ENCODE assay signal across 24 cellular contexts in genomic region chr12:8564656-8565055, GRCh38. TPM values are rescaled to one million over a fixed set of nuclear protein-coding genes. Genes with fewer than 3 reads are reported as not detected.
DNase-seq lines count a peak whose midpoint lies in the region; ATAC-seq, FAIRE-seq and TF ChIP-seq lines count a peak whose summit lies in the region.
"Had no signal": no experiment of that assay in that cellular context is flagged by ENCODE, and none has a peak within 500 bp of the region (broad histone marks: within the 10 kb centered on the region; RNA-seq: fewer than 3 reads in every experiment).

No MANE protein-coding gene starts in this region.

- H2BK120ac ChIP-seq in H9 (ENCODE audit: low read depth, low read length, poor library complexity, severe bottlenecking) (no peak overlapping the region), trophoblast cell (ENCODE audit: insufficient read depth, low read length, poor library complexity) (no peak overlapping the region)

- H2BK5ac ChIP-seq in H9 (ENCODE audit: insufficient read length, low read length) (no peak overlapping the region), trophoblast cell (ENCODE audit: low read depth, low read length, poor library complexity) (no peak overlapping the region)

- H3T11ph ChIP-seq in H9 (ENCODE audit: low read length): no peak overlapping the region

- no peak overlapping the region for H4K5ac ChIP-seq in H9 (ENCODE audit: insufficient read length, low read depth, low read length)

- H4K8ac ChIP-seq in H9 (replicated peaks; ENCODE audit: insufficient read length, low read depth, low read length) (no peak overlapping the region), trophoblast cell (ENCODE audit: low read depth, low read length) (no peak overlapping the region)

- H4K91ac ChIP-seq in H9 (ENCODE audit: insufficient read length, low read depth, low read length): no peak overlapping the region
- no peak overlapping the region for H4K91ac ChIP-seq in trophoblast cell (ENCODE audit: low read depth, low read length)

- intact Hi-C loops in CD14-positive monocyte (cut with micrococcal nuclease): no loop called here

- no peaks in the 10 kb centered on the region for H4K20me1 ChIP-seq in H9 (ENCODE audit: control insufficient read depth, insufficient read depth, insufficient read length)

- H2AFZ ChIP-seq in H9 (ENCODE audit: low read length) (no peak overlapping the region), trophoblast cell (ENCODE audit: insufficient read depth, low read length, poor library complexity) (no peak overlapping the region)
- H2AFZ ChIP-seq: GM23248 had no signal

- peaks cover 6 to 22% (median 10%) of the 10 kb centered on the region in 7 donors for H3K9me3 Mint-ChIP-seq in CD14-positive monocyte
- H3K9me3 Mint-ChIP-seq in H9: peaks cover 10 to 17% of the 10 kb centered on the region in 2 experiments

- H2AK5ac ChIP-seq in H9 (ENCODE audit: insufficient read length, low read length): no peak overlapping the region
- no peak overlapping the region for H2AK5ac ChIP-seq in trophoblast cell (ENCODE audit: low read length)

- H3K36me3 Mint-ChIP-seq in CD14-positive monocyte (peaks cover 0 to 2% of the 10 kb centered on the region in 2 donors), H9 (ENCODE audit: insufficient read depth in 1 of 3, low read depth in 3 of 3) (peaks cover 0 to 20% (median 13%) of the 10 kb centered on the region in 3 experiments; a peak in 5 of 7 replicates)
- H3K36me3 Mint-ChIP-seq: T-cell had no signal

- no peak overlapping the region for H3K27ac ChIP-seq in H9 (ENCODE audit: insufficient read length, low read depth, low read length)
- no peak overlapping the region for H3K27ac ChIP-seq in foreskin keratinocyte
- no peak overlapping the region for H3K27ac ChIP-seq in trophoblast cell (ENCODE audit: low read depth, low read length)
- H3K27ac ChIP-seq: GM23248, SK-N-MC had no signal

- no peaks in the 10 kb centered on the region for H3K23me2 ChIP-seq in H9 (ENCODE audit: insufficient read length, low read depth, low read length, poor library complexity, severe bottlenecking)

- no peak overlapping the region for H2BK20ac ChIP-seq in H9 (ENCODE audit: low read depth, low read length, poor library complexity, severe bottlenecking)

- H3K23ac ChIP-seq in H9 (ENCODE audit: insufficient read length, low read depth, low read length) (no peak overlapping the region), trophoblast cell (ENCODE audit: low read length) (no peak overlapping the region)

- no peak overlapping the region for H3K18ac ChIP-seq in H9 (ENCODE audit: insufficient read length, low read depth, low read length)
- H3K18ac ChIP-seq in trophoblast cell (ENCODE audit: low read length): no peak overlapping the region

- H3K27me3 ChIP-seq in H9 (ENCODE audit: insufficient read depth, low read length) (no peaks in the 10 kb centered on the region), foreskin keratinocyte (no peaks in the 10 kb centered on the region), trophoblast cell (ENCODE audit: insufficient read depth, low read length) (no peaks in the 10 kb centered on the region)

- H3K27me3 Mint-ChIP-seq in CD14-positive monocyte (ENCODE audit: low read depth in 3 of 3): no peaks in the 10 kb centered on the region
- no peaks in the 10 kb centered on the region for H3K27me3 Mint-ChIP-seq in H9 (ENCODE audit: low read depth)
- H3K27me3 Mint-ChIP-seq: CD4-positive, alpha-beta T cell had no signal

- H3K36me3 ChIP-seq in trophoblast cell (ENCODE audit: control insufficient read depth in 1 of 2, insufficient read depth in 2 of 2, low read length in 2 of 2): no peaks in the 10 kb centered on the region

- in situ Hi-C loops in G401 (cut with HindIII; ENCODE audit: low sequenced_read_pairs): no loop called here

- H3K79me2 ChIP-seq in H9 (ENCODE audit: insufficient read depth, low read length) (no peaks in the 10 kb centered on the region), trophoblast cell (ENCODE audit: control insufficient read depth, insufficient read depth, low read length, poor library complexity) (no peaks in the 10 kb centered on the region)

- no peak overlapping the region for H3K4ac ChIP-seq in H9 (ENCODE audit: low read depth, low read length)
- H3K4ac ChIP-seq in trophoblast cell (ENCODE audit: low read depth, low read length): no peak overlapping the region

- H2BK12ac ChIP-seq in H9 (ENCODE audit: insufficient read length, low read depth, low read length) (no peak overlapping the region), trophoblast cell (ENCODE audit: low read length) (no peak overlapping the region)

- no CpG with 5 or more reads among the region's 22 CpGs for WGBS in H9 (ENCODE audit: extremely low coverage, insufficient read length, low lambda C conversion rate)
- WGBS in trophoblast cell (ENCODE audit: extremely low coverage, insufficient coverage, insufficient read length): no CpG with 5 or more reads among the region's 22 CpGs

- no peak overlapping the region for H3K4me3 ChIP-seq in trophoblast cell (ENCODE audit: low read depth, low read length)
- H3K4me3 ChIP-seq: GM23248, SK-N-MC had no signal

- H3K79me1 ChIP-seq in H9 (ENCODE audit: insufficient read depth, low read depth, low read length, poor library complexity, severe bottlenecking) (no peaks in the 10 kb centered on the region), trophoblast cell (ENCODE audit: low read length) (no peaks in the 10 kb centered on the region)

- H3K14ac ChIP-seq in H9 (ENCODE audit: insufficient read depth, low read length) (no peak overlapping the region), trophoblast cell (ENCODE audit: low read length) (no peak overlapping the region)

- no peak overlapping the region for H3K9ac ChIP-seq in H9 (ENCODE audit: extremely low read depth, insufficient read length, low read length)
- H3K9ac ChIP-seq in trophoblast cell (ENCODE audit: low read length): no peak overlapping the region
- H3K9ac ChIP-seq: GM23248 had no signal

- H3K4me1 ChIP-seq in H9 (ENCODE audit: insufficient read depth, low read length) (no peaks in the 10 kb centered on the region; the same call in 1 of the 2 replicates), foreskin keratinocyte (no peaks in the 10 kb centered on the region), trophoblast cell (ENCODE audit: control insufficient read depth in 1 of 2, insufficient read depth in 2 of 2, low read length in 2 of 2) (no peaks in the 10 kb centered on the region)

- no peak overlapping the region for H3K4me3 Mint-ChIP-seq in CD14-positive monocyte
- H3K4me3 Mint-ChIP-seq in H9: peak overlapping the region in 1 of 2 experiments; percentile 20; a peak in 1 of 5 replicates
- H3K4me3 Mint-ChIP-seq: CD4-positive, alpha-beta T cell; HFFc6; T-cell had no signal

- peak overlapping the region in 6 of 7 donors; percentile 94 to 99 (median 98) for H3K27ac Mint-ChIP-seq in CD14-positive monocyte
- 0 out of 7 replicates have a peak overlapping the region, but pooled peaks of 1 of the 3 experiments have one; percentile 47 for H3K27ac Mint-ChIP-seq in H9
- H3K27ac Mint-ChIP-seq: CD4-positive, alpha-beta T cell; HFFc6; T-cell had no signal

- no peak overlapping the region for H3K56ac ChIP-seq in H9 (ENCODE audit: insufficient read length, low read depth, low read length)

- H4K12ac ChIP-seq in trophoblast cell (ENCODE audit: low read depth, low read length): no peak overlapping the region

- ATAC-seq in foreskin keratinocyte: peak; percentile 15
- ATAC-seq: HepG2, Panc1, Right ventricle myocardium inferior, T-cell had no signal

- TF ChIP-seq CTCF in CD14-positive monocyte (IDR thresholded peaks at IDR 0.05) (no peak), H9 (conservative IDR thresholded peaks at IDR 0.05) (no peak), foreskin keratinocyte (conservative IDR thresholded peaks at IDR 0.05) (no peak)

- no peak for FAIRE-seq in frontal cortex (lab: Jason Lieb, UNC)
- FAIRE-seq: G401.6, HepG2 had no signal

- H3K4me2 ChIP-seq in H9 (ENCODE audit: insufficient read depth, insufficient read length, low read length) (no peak overlapping the region), trophoblast cell (ENCODE audit: low read length) (no peak overlapping the region)

- H2BK15ac ChIP-seq in H9 (ENCODE audit: low read depth, low read length): no peak overlapping the region

- DNase-seq in CD14-positive monocyte (ENCODE audit: low spot score): no peak
- peak; percentile 51 for DNase-seq in H9
- DNase-seq in foreskin keratinocyte: no peak
- DNase-seq in trophoblast cell: peak; percentile 86 to 95
- no peak for DNase-seq in G401 (ENCODE audit: low spot score)
- no peak for DNase-seq in frontal cortex (ENCODE audit: low spot score in 2 of 2)
- no peak for DNase-seq in NOMO-1 (lab: John Stamatoyannopoulos, UW; ENCODE audit: unreplicated experiment in 2 of 2)
- DNase-seq in effector CD8-positive, alpha-beta T cell (lab: John Stamatoyannopoulos, UW): no peak
- DNase-seq: ACHN; AML-193; CD4-positive, alpha-beta T cell; DMS79 treated with DMSO at 0.1 percent for 48 hours; GM23248; HFFc6; NCI-H1105 treated with DMSO at 0.1 percent for 48 hours; NCI-H1694 treated with DMSO at 0.1 percent for 48 hours; NCI-H2171; NCI-H510A; T-cell had no signal

- H3K9me3 ChIP-seq in H9 (ENCODE audit: control insufficient read depth, low read depth, low read length) (peaks cover 8% of the 10 kb centered on the region), trophoblast cell (ENCODE audit: insufficient read depth, low read depth, low read length) (peaks cover 13% of the 10 kb centered on the region)

- peaks cover 39% of the 10 kb centered on the region for H3K4me1 Mint-ChIP-seq in CD14-positive monocyte
- peaks cover 37 to 38% of the 10 kb centered on the region in 2 experiments for H3K4me1 Mint-ChIP-seq in H9
- H3K4me1 Mint-ChIP-seq: T-cell had no signal

RNA-seq across cellular contexts. Expression of gene CLEC4E, which starts 24.0 kb away (rescaled TPM):
- polyA plus RNA-seq in CD14-positive monocyte (100 to 1,000 TPM; 126 to 218 TPM), foreskin keratinocyte (not detected in 2 replicates)
- total RNA-seq in H9 (2021) (0.18 TPM in 1 of 2 replicates, not detected in the other), foreskin keratinocyte (not detected in 2 replicates), frontal cortex (not detected)
- polyA plus RNA-seq in trophoblast cell (2013): not detected in 2 replicates
- not detected in 2 replicates for total RNA-seq in G401 (2014; rRNA removed; shearing (Covaris generic))
- total RNA-seq: CD4-positive, alpha-beta T cell; GM23248; HepG2; HFFc6; T-cell had no signal
- polyA plus RNA-seq: GM23248, HepG2 had no signal

RNA-seq across cellular contexts. Expression of gene AICDA, which starts 48.0 kb away (rescaled TPM):
- polyA plus RNA-seq in CD14-positive monocyte: under 1 TPM in 1 of 2 donors, not detected in 1; 0.15 TPM
- total RNA-seq in H9 (2021): 0.22 TPM in 1 of 2 replicates, not detected in the other
- not detected in 2 replicates for total RNA-seq in foreskin keratinocyte
- polyA plus RNA-seq in foreskin keratinocyte: 0.02 TPM in 1 of 2 replicates, not detected in the other
- 0.12 and 0.62 TPM in 2 replicates for polyA plus RNA-seq in trophoblast cell (2013)
- total RNA-seq in G401 (2014; rRNA removed; shearing (Covaris generic)): not detected in 2 replicates
- not detected for total RNA-seq in frontal cortex
- total RNA-seq: CD4-positive, alpha-beta T cell; GM23248; HepG2; HFFc6 had no signal
- polyA plus RNA-seq: GM23248, HepG2 had no signal

RNA-seq across cellular contexts. Expression of gene CLEC4D, which starts 51.4 kb away (rescaled TPM):
- polyA plus RNA-seq in CD14-positive monocyte (10 to 100 TPM; 35.4 to 56.2 TPM), foreskin keratinocyte (not detected in 2 replicates)
- total RNA-seq in H9 (2021) (0.42 and 0.48 TPM in 2 replicates), foreskin keratinocyte (not detected in 2 replicates), frontal cortex (under 0.01 TPM)
- polyA plus RNA-seq in trophoblast cell (2013): not detected in 2 replicates
- not detected in 2 replicates for total RNA-seq in G401 (2014; rRNA removed; shearing (Covaris generic))
- total RNA-seq: CD4-positive, alpha-beta T cell; GM23248; HepG2; HFFc6; T-cell had no signal
- polyA plus RNA-seq: GM23248, HepG2 had no signal

Comparison
In these comparisons a context has a peak if more than half of its experiments do, and no peak if none do; other contexts are left out.
1. DNase-seq: peak in H9 (single experiment) and trophoblast cell (2 of 2); none in CD14-positive monocyte (single experiment), foreskin keratinocyte (0 of 2), G401 (single experiment), frontal cortex (0 of 2), NOMO-1 (0 of 2) and effector CD8-positive, alpha-beta T cell (single experiment).